ENCODE assay signal across 8 cellular contexts in genomic region chr12:27711312-27711682, GRCh38. TPM values are rescaled to one million over a fixed set of nuclear protein-coding genes. Genes with fewer than 3 reads are reported as not detected.
DNase-seq lines count a peak whose midpoint lies in the region; ATAC-seq and TF ChIP-seq lines count a peak whose summit lies in the region.

No MANE protein-coding gene starts in this region.

- DNase-seq in AG08396 (ENCODE audit: low spot score) (peak; percentile 11), fibroblast of pulmonary artery (ENCODE audit: low read depth) (no peak)

- H3K4me1 ChIP-seq in rectal smooth muscle tissue (ENCODE audit: control insufficient read depth, insufficient read depth, low read length): no peaks in the 10 kb centered on the region

- TF ChIP-seq CTCF in WI38 (IDR thresholded peaks at IDR 0.05; ENCODE audit: low read depth, low read length) (no peak), fibroblast of pulmonary artery (IDR thresholded peaks at IDR 0.05; ENCODE audit: low read length, missing control alignments) (no peak)

- peak; percentile 26 for ATAC-seq in GM18502 (IDR thresholded peaks at IDR 0.05; ENCODE audit: poor library complexity, unreplicated experiment)
- no peak for ATAC-seq in HG03378 (IDR thresholded peaks at IDR 0.05; ENCODE audit: unreplicated experiment)
- no peak for ATAC-seq in GM18520 (IDR thresholded peaks at IDR 0.05; ENCODE audit: unreplicated experiment)

- peak overlapping the region; percentile 83 to 98 (median 95) for H3K27ac Mint-ChIP-seq in IgD-negative memory B cell

- H3K27me3 Mint-ChIP-seq in IgD-negative memory B cell: peaks cover 1% of the 10 kb centered on the region

- peak overlapping the region; percentile 74 for H3K9ac ChIP-seq in rectal smooth muscle tissue (ENCODE audit: low read length)

- H3K4me3 ChIP-seq in WI38 (ENCODE audit: low read depth, low read length) (peak overlapping the region; percentile 99), fibroblast of pulmonary artery (replicated peaks; ENCODE audit: low read depth, low read length) (peak overlapping the region; percentile 99), rectal smooth muscle tissue (ENCODE audit: low read length) (peak overlapping the region; percentile 90)

- no peaks in the 10 kb centered on the region for H3K27me3 ChIP-seq in rectal smooth muscle tissue (ENCODE audit: control insufficient read depth, insufficient read depth, low read length)

- no peaks in the 10 kb centered on the region for H3K36me3 Mint-ChIP-seq in IgD-negative memory B cell

- H3K4me3 Mint-ChIP-seq in IgD-negative memory B cell: peak overlapping the region; percentile 95 to 98 (median 96)

- peaks cover 17 to 21% (median 21%) of the 10 kb centered on the region in 3 donors for H3K4me1 Mint-ChIP-seq in IgD-negative memory B cell

- no peak overlapping the region for H3K27ac ChIP-seq in rectal smooth muscle tissue (ENCODE audit: low read depth, low read length)

- no peaks in the 10 kb centered on the region for H3K36me3 ChIP-seq in rectal smooth muscle tissue (ENCODE audit: control insufficient read depth, insufficient read depth, low read length)

- no peaks in the 10 kb centered on the region for H3K9me3 Mint-ChIP-seq in IgD-negative memory B cell

RNA-seq across cellular contexts. Expression of gene MRPS35, which starts 0.7 kb away (rescaled TPM):
- polyA plus RNA-seq in IgD-negative memory B cell: 63.3 TPM

RNA-seq across cellular contexts. Expression of gene REP15, which starts 15.1 kb away (rescaled TPM):
- polyA plus RNA-seq in IgD-negative memory B cell: not detected
